Comparison of ENCODE assay signal across 27 cellular contexts in the genomic region with DNA sequence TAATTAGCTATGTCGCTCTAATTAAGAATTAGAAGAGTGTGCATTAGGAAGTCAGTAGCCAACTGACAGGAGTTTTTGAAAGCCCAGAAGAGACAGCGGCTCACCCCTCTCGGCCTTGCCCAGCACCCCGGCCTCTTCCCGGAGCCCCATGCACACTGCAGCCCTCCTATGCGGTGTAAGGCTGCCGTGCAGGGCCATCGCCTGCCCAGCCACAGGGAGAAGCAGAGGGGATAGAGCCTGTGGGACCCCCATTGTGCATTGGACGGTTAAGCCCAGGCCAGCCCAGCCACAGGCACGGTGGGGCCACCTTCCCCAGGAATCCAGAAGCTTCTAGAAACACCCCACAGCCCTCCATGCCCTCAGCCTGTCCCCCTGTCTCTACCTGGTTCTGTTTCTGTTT.
"Had no signal": no experiment of that assay in that cellular context is flagged by ENCODE, and none has a peak within 500 bp of the region (broad histone marks: within the 10 kb centered on the region; RNA-seq: fewer than 3 reads in every experiment).

No MANE protein-coding gene starts in this region.

- H3K36me3 ChIP-seq: left lung, lower lobe of right lung, ovary, stomach, thyroid gland, transverse colon, upper lobe of right lung had no signal

- ATAC-seq: left colon; left lung; lower lobe of right lung; naive thymus-derived CD8-positive, alpha-beta T cell; right cardiac atrium; sciatic nerve; stimulated activated naive B cell treated with anti-CD40 and anti-IgM and Interleukin-4, amounts not matched to agents 10 μg/mL and 1 μg/mL and 100 μg/mL, for 72 hours; stimulated activated naive CD8-positive, alpha-beta T cell treated with anti-CD3 and anti-CD28 coated beads, Interleukin-15, Interleukin-2, amounts not matched to agents 100 U/mL and 50 U/mL, for 24 hours; upper lobe of right lung had no signal

- H3K9me3 ChIP-seq: left lung, lower lobe of right lung, ovary, stomach, testis, thyroid gland, transverse colon, upper lobe of right lung had no signal

- H3K27ac ChIP-seq: left lung, lower lobe of right lung, ovary, skin epidermis, stomach, testis, thyroid gland, transverse colon, upper lobe of right lung had no signal

- H3K9me3 Mint-ChIP-seq: immature natural killer cell; naive thymus-derived CD8-positive, alpha-beta T cell; nephron; neural crest cell; stimulated activated naive B cell treated with anti-CD40 and anti-IgM and Interleukin-4, amounts not matched to agents 10 μg/mL and 1 μg/mL and 100 μg/mL, for 72 hours had no signal

- H3K36me3 Mint-ChIP-seq: immature natural killer cell; naive thymus-derived CD8-positive, alpha-beta T cell; stimulated activated naive B cell treated with anti-CD40 and anti-IgM and Interleukin-4, amounts not matched to agents 10 μg/mL and 1 μg/mL and 100 μg/mL, for 72 hours had no signal

- H3K4me1 ChIP-seq: left lung, lower lobe of right lung, stomach, testis, thyroid gland, transverse colon, upper lobe of right lung had no signal

- H3K4me3 ChIP-seq: left lung, lower lobe of right lung, ovary, skin epidermis, stomach, testis, thyroid gland, transverse colon, upper lobe of right lung had no signal

- DNase-seq: hypothalamus; immature natural killer cell; kidney; left colon; left lung; lower lobe of right lung; mammary epithelial cell; mesenchymal stem cell; naive thymus-derived CD8-positive, alpha-beta T cell; ovary; right cardiac atrium; stimulated activated CD4-positive, alpha-beta T cell treated with anti-CD3 and anti-CD28 coated beads, Interleukin-12 subunit alpha, Interleukin-12 subunit beta, amount 100 ng/mL, for 4 hours; stimulated activated CD4-positive, alpha-beta T cell treated with anti-CD3 and anti-CD28 coated beads, Interleukin-15, amount 100 ng/mL, for 24 hours; stimulated activated CD4-positive, alpha-beta T cell treated with anti-CD3 and anti-CD28 coated beads, Interleukin-2, amount 100 ng/mL, for 24 hours; stimulated activated CD4-positive, alpha-beta T cell treated with anti-CD3 and anti-CD28 coated beads, Interleukin-4, amount 100 ng/mL, for 1 hour; stimulated activated naive B cell treated with anti-CD40 and anti-IgM and Interleukin-4, amounts not matched to agents 10 μg/mL and 1 μg/mL and 100 μg/mL, for 72 hours; stimulated activated naive CD8-positive, alpha-beta T cell treated with anti-CD3 and anti-CD28 coated beads, Interleukin-15, Interleukin-2, amounts not matched to agents 100 U/mL and 50 U/mL, for 24 hours; stomach; testis; thyroid gland; transverse colon; upper lobe of right lung had no signal

- H3K4me3 Mint-ChIP-seq: immature natural killer cell; naive thymus-derived CD8-positive, alpha-beta T cell; nephron; neural crest cell; stimulated activated naive B cell treated with anti-CD40 and anti-IgM and Interleukin-4, amounts not matched to agents 10 μg/mL and 1 μg/mL and 100 μg/mL, for 72 hours had no signal

- H3K4me1 Mint-ChIP-seq: immature natural killer cell; naive thymus-derived CD8-positive, alpha-beta T cell; nephron; stimulated activated naive B cell treated with anti-CD40 and anti-IgM and Interleukin-4, amounts not matched to agents 10 μg/mL and 1 μg/mL and 100 μg/mL, for 72 hours had no signal

- H3K27ac Mint-ChIP-seq: immature natural killer cell; naive thymus-derived CD8-positive, alpha-beta T cell; nephron; progenitor cell of endocrine pancreas; stimulated activated naive B cell treated with anti-CD40 and anti-IgM and Interleukin-4, amounts not matched to agents 10 μg/mL and 1 μg/mL and 100 μg/mL, for 72 hours had no signal

- H3K27me3 Mint-ChIP-seq: stimulated activated naive B cell treated with anti-CD40 and anti-IgM and Interleukin-4, amounts not matched to agents 10 μg/mL and 1 μg/mL and 100 μg/mL, for 72 hours had no signal

- H3K27me3 ChIP-seq: ovary, testis, thyroid gland, transverse colon had no signal
